12 cellular contexts compared by ENCODE assay signal in genomic region chr6:56749632-56750151, GRCh38.
DNase-seq lines count a peak whose midpoint lies in the region; ATAC-seq and TF ChIP-seq lines count a peak whose summit lies in the region.
"Had no signal": no experiment of that assay in that cellular context is flagged by ENCODE, and none has a peak within 500 bp of the region (broad histone marks: within the 10 kb centered on the region; RNA-seq: fewer than 3 reads in every experiment).

No MANE protein-coding gene starts in this region.

- peak overlapping the region; percentile 54 for H3K9ac ChIP-seq in mesenchymal stem cell (ENCODE audit: low read length)

- H2BK12ac ChIP-seq in mesenchymal stem cell (ENCODE audit: low read length in 2 of 2), result peak overlapping the region; percentile 14 to 89

- H3K27ac Mint-ChIP-seq in CD8-positive, alpha-beta memory T cell, result no peak overlapping the region

- no peaks in the 10 kb centered on the region for H3K36me3 Mint-ChIP-seq in CD8-positive, alpha-beta memory T cell

- H3K9me3 ChIP-seq in mesenchymal stem cell (ENCODE audit: control insufficient read depth, low read length), result no peaks in the 10 kb centered on the region
- no peaks in the 10 kb centered on the region for H3K9me3 ChIP-seq in CD8-positive, alpha-beta memory T cell (ENCODE audit: low read length)

- no peaks in the 10 kb centered on the region for H3K36me3 ChIP-seq in brain microvascular endothelial cell (replicated peaks)
- H3K36me3 ChIP-seq in mesenchymal stem cell (ENCODE audit: control insufficient read depth in 1 of 2, insufficient read depth in 2 of 2, low read depth in 1 of 2, low read length in 2 of 2), result no peaks in the 10 kb centered on the region
- no peaks in the 10 kb centered on the region for H3K36me3 ChIP-seq in CD8-positive, alpha-beta memory T cell (ENCODE audit: insufficient read depth, low read length)

- H4K8ac ChIP-seq in mesenchymal stem cell (ENCODE audit: low read length), result peak overlapping the region; percentile 10

- no peak overlapping the region for H2AK5ac ChIP-seq in mesenchymal stem cell (ENCODE audit: low read length, severe bottlenecking)

- CTCF ChIA-PET in CD8-positive, alpha-beta memory T cell (lab: Charles Lee), result no interaction called here

- peak overlapping the region in 1 of 7 donors; percentile 27 for H3K4me3 Mint-ChIP-seq in CD8-positive, alpha-beta memory T cell

- no peak overlapping the region for H3K23ac ChIP-seq in mesenchymal stem cell (ENCODE audit: low read length in 2 of 2)

- in situ Hi-C loops in brain microvascular endothelial cell (cut with HindIII; ENCODE audit: low pct_ligation_motif_present, low sequenced_read_pairs), result no loop called here

- no peak for TF ChIP-seq CTCF in AG10803 (conservative IDR thresholded peaks at IDR 0.05; ENCODE audit: low read length)
- no peak for TF ChIP-seq CTCF in brain microvascular endothelial cell (IDR thresholded peaks at IDR 0.05; ENCODE audit: low read depth, low read length, missing control alignments)

- no peaks in the 10 kb centered on the region for H3K27me3 Mint-ChIP-seq in CD8-positive, alpha-beta memory T cell

- H2BK15ac ChIP-seq in mesenchymal stem cell (ENCODE audit: low read depth, poor library complexity, severe bottlenecking), result no peak overlapping the region

- peak overlapping the region; percentile 23 to 84 for H3K18ac ChIP-seq in mesenchymal stem cell (ENCODE audit: low read depth in 1 of 2, low read length in 2 of 2)

- H3K79me1 ChIP-seq in mesenchymal stem cell (replicated peaks; ENCODE audit: low read length, poor library complexity, severe bottlenecking), result peaks cover 3% of the 10 kb centered on the region

- H3K4me1 ChIP-seq in mesenchymal stem cell (ENCODE audit: control insufficient read depth, insufficient read depth, low read depth, low read length), result peaks cover 7% of the 10 kb centered on the region
- H3K4me1 ChIP-seq in CD8-positive, alpha-beta memory T cell (ENCODE audit: insufficient read depth, low read length), result no peaks in the 10 kb centered on the region

- H3K4me1 Mint-ChIP-seq in CD8-positive, alpha-beta memory T cell, result no peaks in the 10 kb centered on the region

- no peak overlapping the region for H3K4me2 ChIP-seq in mesenchymal stem cell (ENCODE audit: low read length, poor library complexity, severe bottlenecking)

- WGBS in mesenchymal stem cell, result no CpG with 5 or more reads among the region's 3 CpGs

- H3K4me3 ChIP-seq in AG10803 (ENCODE audit: low read length) (no peak overlapping the region), brain microvascular endothelial cell (ENCODE audit: low read depth, low read length) (no peak overlapping the region), mesenchymal stem cell (ENCODE audit: insufficient read depth in 1 of 2, low read depth in 1 of 2, low read length in 2 of 2) (no peak overlapping the region)
- H3K4me3 ChIP-seq in CD8-positive, alpha-beta memory T cell (ENCODE audit: low read length), result no peak overlapping the region

- no peak overlapping the region for H2BK120ac ChIP-seq in mesenchymal stem cell (ENCODE audit: low read depth, low read length)

- H3K4ac ChIP-seq in mesenchymal stem cell (ENCODE audit: low read depth in 1 of 2, low read length in 2 of 2), result peak overlapping the region in 1 of 2 experiments; percentile 56

- H3K27ac ChIP-seq in brain microvascular endothelial cell, result peak overlapping the region; percentile 46
- peak overlapping the region; percentile 69 for H3K27ac ChIP-seq in mesenchymal stem cell (ENCODE audit: low read length, poor library complexity, severe bottlenecking)
- no peak overlapping the region for H3K27ac ChIP-seq in CD8-positive, alpha-beta memory T cell (ENCODE audit: low read depth, low read length)

- H3K27me3 ChIP-seq in brain microvascular endothelial cell (replicated peaks), result no peaks in the 10 kb centered on the region
- no peaks in the 10 kb centered on the region for H3K27me3 ChIP-seq in mesenchymal stem cell (ENCODE audit: control insufficient read depth in 1 of 2, insufficient read depth in 1 of 2, low read length in 2 of 2)
- no peaks in the 10 kb centered on the region for H3K27me3 ChIP-seq in CD8-positive, alpha-beta memory T cell (ENCODE audit: insufficient read depth, low read length, poor library complexity, severe bottlenecking)

- H2BK5ac ChIP-seq in mesenchymal stem cell (ENCODE audit: low read depth, low read length, poor library complexity, severe bottlenecking), result no peak overlapping the region

- no peaks in the 10 kb centered on the region for H3K9me3 Mint-ChIP-seq in CD8-positive, alpha-beta memory T cell

- no peak overlapping the region for H2AFZ ChIP-seq in mesenchymal stem cell (ENCODE audit: low read depth, low read length)

- H3K14ac ChIP-seq in mesenchymal stem cell (ENCODE audit: low read length in 2 of 2), result no peak overlapping the region

- DNase-seq in AG10803 (ENCODE audit: low read depth) (peak; percentile 71), HS-5 (ENCODE audit: low read depth) (peak; percentile 83), brain microvascular endothelial cell (peak; percentile 75), mesenchymal stem cell (peak; percentile 84), DMS79 treated with DMSO at 0.1 percent for 48 hours (lab: John Stamatoyannopoulos, UW) (no peak), GOT3 (lab: John Stamatoyannopoulos, UW) (no peak)
- DNase-seq in CD8-positive, alpha-beta memory T cell, result no peak
- DNase-seq: activated T-cell treated with anti-CD3 and anti-CD28 coated beads, Interleukin-2, amount 50 U/mL, for 48 hours; DMS153; NCI-H187; T-helper 1 cell had no signal

- POLR2A ChIA-PET in CD8-positive, alpha-beta memory T cell (lab: Charles Lee), result no interaction called here

- peak overlapping the region; percentile 85 for H4K91ac ChIP-seq in mesenchymal stem cell (ENCODE audit: low read length)

- no peak for ATAC-seq in GM18511 (IDR thresholded peaks at IDR 0.05; ENCODE audit: unreplicated experiment)

Comparison
In these comparisons a context has a peak if more than half of its experiments do, and no peak if none do; other contexts are left out.
1. DNase-seq: peak in AG10803 (single experiment), HS-5 (single experiment), brain microvascular endothelial cell (single experiment) and mesenchymal stem cell (single experiment); none in DMS79 treated with DMSO at 0.1 percent for 48 hours (single experiment), GOT3 (single experiment) and CD8-positive, alpha-beta memory T cell (0 of 5).